30 cellular contexts compared by ENCODE assay signal in genomic region chr6:128711149-128711548, GRCh38.
"Had no signal": no experiment of that assay in that cellular context is flagged by ENCODE, and none has a peak within 500 bp of the region (broad histone marks: within the 10 kb centered on the region; RNA-seq: fewer than 3 reads in every experiment).

No MANE protein-coding gene starts in this region.

- ATAC-seq: activated naive CD4-positive, alpha-beta T cell treated with anti-CD3 and anti-CD28 coated beads, Interleukin-2, amount 50 U/mL, for 72 hours; activated naive CD8-positive, alpha-beta T cell treated with anti-CD3 and anti-CD28 coated beads, Interleukin-2, amount 50 U/mL, for 24 hours; activated T-cell treated with anti-CD3 and anti-CD28 coated beads, Interleukin-2, amount 50 U/mL, for 4 hours; activated T-cell treated with anti-CD3 and anti-CD28 coated beads, Interleukin-2, amount 50 U/mL, for 72 hours; activated T-helper 17 cell treated with anti-CD3 and anti-CD28 coated beads, Interleukin-2, amount 50 U/mL, for 72 hours; body of pancreas had no signal

- H3K27ac ChIP-seq: adrenal gland, ascending aorta, body of pancreas, brain microvascular endothelial cell, breast epithelium, cardiac muscle cell had no signal

- H3K9me3 ChIP-seq: ascending aorta, body of pancreas, breast epithelium had no signal

- H3K4me1 ChIP-seq: adrenal gland, ascending aorta, body of pancreas, breast epithelium had no signal

- H3K4me3 ChIP-seq: adrenal gland, ascending aorta, body of pancreas, breast epithelium, cardiac muscle cell had no signal

- DNase-seq: activated effector memory CD4-positive, alpha-beta T cell treated with anti-CD3 and anti-CD28 coated beads, Interleukin-2, amount 50 U/mL, for 16 hours; activated effector memory CD4-positive, alpha-beta T cell treated with Interleukin-2 at 50 U/mL for 16 hours; activated gamma-delta T cell; activated gamma-delta T cell treated with Interleukin-2 at 50 U/mL for 16 hours; activated naive CD4-positive, alpha-beta T cell; activated naive CD4-positive, alpha-beta T cell treated with anti-CD3 and anti-CD28 coated beads for 36 hours; activated naive CD4-positive, alpha-beta T cell treated with anti-CD3 and anti-CD28 coated beads, Interleukin-2, amount 10 ng/mL, durations not matched to agents 7 days and 5 days; activated naive CD4-positive, alpha-beta T cell treated with Interleukin-2 at 50 U/mL for 16 hours; activated naive CD8-positive, alpha-beta T cell treated with anti-CD3 and anti-CD28 coated beads for 36 hours; activated naive CD8-positive, alpha-beta T cell treated with anti-CD3 and anti-CD28 coated beads, Interleukin-2, amount 10 ng/mL, durations not matched to agents 7 days and 5 days; activated naive CD8-positive, alpha-beta T cell treated with anti-CD3 and anti-CD28 coated beads, Interleukin-2, amount 50 U/mL, for 24 hours; activated T-cell treated with anti-CD3 and anti-CD28 coated beads, Interleukin-2, amount 50 U/mL, for 24 hours; activated T-cell treated with anti-CD3 and anti-CD28 coated beads, Interleukin-2, amount 50 U/mL, for 4 hours; activated T-cell treated with anti-CD3 and anti-CD28 coated beads, Interleukin-2, amount 50 U/mL, for 48 hours; activated T-cell treated with anti-CD3 and anti-CD28 coated beads, Interleukin-2, amount 50 U/mL, for 72 hours; adrenal gland; amniotic stem cell; amygdala; anterior cingulate cortex; aorta; body of pancreas; brain microvascular endothelial cell; caudate nucleus; central memory CD4-positive, alpha-beta T cell; cerebellar nuclear complex had no signal

- H3K36me3 ChIP-seq: adrenal gland, ascending aorta, brain microvascular endothelial cell, breast epithelium, cardiac muscle cell had no signal
